ENCODE assay signal across 11 cellular contexts in genomic region chr18:49464718-49465598, GRCh38. TPM values are rescaled to one million over a fixed set of nuclear protein-coding genes. Genes with fewer than 3 reads are reported as not detected.
A peak's percentile ranks its signal among the peaks of the same experiment; 100 is the strongest.
DNase-seq lines count a peak whose midpoint lies in the region; FAIRE-seq and TF ChIP-seq lines count a peak whose summit lies in the region.
"Had no signal": no experiment of that assay in that cellular context is flagged by ENCODE, and none has a peak within 500 bp of the region (broad histone marks: within the 10 kb centered on the region; RNA-seq: fewer than 3 reads in every experiment).

No MANE protein-coding gene starts in this region.

- no peak overlapping the region for H2BK5ac ChIP-seq in H9 (ENCODE audit: insufficient read length, low read length)

- peak overlapping the region; percentile 14 for H2BK120ac ChIP-seq in H9 (ENCODE audit: low read depth, low read length, poor library complexity, severe bottlenecking)

- H3K4me2 ChIP-seq in BLaER1 (no peak overlapping the region), H9 (ENCODE audit: insufficient read depth, insufficient read length, low read length) (peak overlapping the region; percentile 47), OCI-LY1 (ENCODE audit: low read length) (peak overlapping the region; percentile 9; the same call in 1 of the 2 replicates), endothelial cell of umbilical vein (ENCODE audit: insufficient read depth, low read length) (no peak overlapping the region)

- 0 out of 2 replicates have a peak overlapping the region, but pooled peaks have one; percentile 2 for H3K9ac ChIP-seq in BLaER1
- no peak overlapping the region for H3K9ac ChIP-seq in H9 (ENCODE audit: extremely low read depth, insufficient read length, low read length)
- H3K9ac ChIP-seq in OCI-LY1 (ENCODE audit: low read length) = no peak overlapping the region
- H3K9ac ChIP-seq in endothelial cell of umbilical vein (replicated peaks; ENCODE audit: extremely low read depth, insufficient read depth, low read length) = no peak overlapping the region

- no peak overlapping the region for H3K27ac ChIP-seq in BLaER1
- H3K27ac ChIP-seq in H9 (ENCODE audit: insufficient read length, low read depth, low read length) = no peak overlapping the region
- H3K27ac ChIP-seq in OCI-LY1 (ENCODE audit: low read depth, low read length, poor library complexity, severe bottlenecking) = no peak overlapping the region
- no peak overlapping the region for H3K27ac ChIP-seq in endothelial cell of umbilical vein (ENCODE audit: insufficient read depth, low read depth, low read length)
- H3K27ac ChIP-seq in left ventricle myocardium inferior (replicated peaks) = no peak overlapping the region

- no peak overlapping the region for H3K18ac ChIP-seq in H9 (ENCODE audit: insufficient read length, low read depth, low read length)

- no peak overlapping the region for H3K56ac ChIP-seq in H9 (ENCODE audit: insufficient read length, low read depth, low read length)

- no peak overlapping the region for H2AK5ac ChIP-seq in H9 (ENCODE audit: insufficient read length, low read length)

- intact Hi-C loops in endothelial cell of umbilical vein (cut with micrococcal nuclease) (loop anchor here (1.0 to 10.0 kb wide), 2 partner anchors 393 to 920 kb away; no protein-coding TSS in a partner anchor), left ventricle myocardium inferior (cut with micrococcal nuclease) (no loop called here)

- peaks cover 5% of the 10 kb centered on the region for H3K23me2 ChIP-seq in H9 (ENCODE audit: insufficient read length, low read depth, low read length, poor library complexity, severe bottlenecking)

- POLR2A ChIA-PET in endothelial cell of umbilical vein (lab: Charles Lee) = interaction anchor here (1.2 kb wide), 1 partner anchor 22 kb away, joined by 3 read pairs; the partner anchor contains the start of gene C18orf32

- H3K79me2 ChIP-seq in H9 (ENCODE audit: insufficient read depth, low read length) = no peaks in the 10 kb centered on the region
- H3K79me2 ChIP-seq in OCI-LY1 (ENCODE audit: insufficient read depth, low read length) = 0 out of 2 replicates have a peak, but pooled peaks cover 3% of the 10 kb centered on the region
- peaks cover 4% of the 10 kb centered on the region for H3K79me2 ChIP-seq in endothelial cell of umbilical vein (ENCODE audit: control insufficient read depth, insufficient read depth, low read length)

- no peak overlapping the region for H2BK12ac ChIP-seq in H9 (ENCODE audit: insufficient read length, low read depth, low read length)

- BruUV-seq in endothelial cell of umbilical vein (replicated peaks; lab: Mats Ljungman, UMichigan) = no TSS peak

- H3T11ph ChIP-seq in H9 (ENCODE audit: low read length) = no peak overlapping the region

- dilution Hi-C loops in endothelial cell of umbilical vein (cut with MboI; ENCODE audit: extremely low pct_ligation_motif_present, low sequenced_read_pairs) = no loop called here

- peak overlapping the region; percentile 68 to 87 (median 74); a peak in 5 of 7 replicates for H3K27ac Mint-ChIP-seq in H9
- no peak overlapping the region for H3K27ac Mint-ChIP-seq in progenitor cell of endocrine pancreas

- H3K4me1 Mint-ChIP-seq in H9 (peaks cover 22 to 23% of the 10 kb centered on the region in 2 experiments), progenitor cell of endocrine pancreas (ENCODE audit: low read depth) (peaks cover 2% of the 10 kb centered on the region)

- WGBS in H9 (ENCODE audit: extremely low coverage, insufficient read length, low lambda C conversion rate) = no CpG with 5 or more reads among the region's 8 CpGs

- H4K5ac ChIP-seq in H9 (ENCODE audit: insufficient read length, low read depth, low read length) = no peak overlapping the region

- H3K36me3 Mint-ChIP-seq in H9 (ENCODE audit: insufficient read depth in 1 of 3, low read depth in 3 of 3) = peaks cover 0 to 1% (median 0%) of the 10 kb centered on the region in 3 experiments; a peak in 1 of 7 replicates
- H3K36me3 Mint-ChIP-seq in progenitor cell of endocrine pancreas (ENCODE audit: insufficient read depth) = peaks cover 2% of the 10 kb centered on the region

- no peak overlapping the region for H3K4me3 ChIP-seq in BLaER1
- no peak overlapping the region for H3K4me3 ChIP-seq in OCI-LY1 (ENCODE audit: low read depth, low read length, poor library complexity, severe bottlenecking)
- H3K4me3 ChIP-seq in endothelial cell of umbilical vein (replicated peaks in 1 of 3; ENCODE audit: insufficient read depth in 1 of 3, low read depth in 1 of 3, low read length in 3 of 3) = no peak overlapping the region
- H3K4me3 ChIP-seq in left ventricle myocardium inferior = no peak overlapping the region

- peak; percentile 47 for FAIRE-seq in endothelial cell of umbilical vein (lab: Jason Lieb, UNC)

- no peak for TF ChIP-seq POLR2A in endothelial cell of umbilical vein (IDR thresholded peaks at IDR 0.05; ENCODE audit: low read depth, low read length)

- no peak overlapping the region for H3K23ac ChIP-seq in H9 (ENCODE audit: insufficient read length, low read depth, low read length)

- CTCF ChIA-PET in endothelial cell of umbilical vein (lab: Charles Lee) = interaction anchor here (0.6 to 3.8 kb wide), 15 partner anchors 9 to 892 kb away, joined by 3 to 33 read pairs (median 4); partner anchors contain the start of gene C18orf32

- H3K27me3 ChIP-seq in BLaER1 (no peaks in the 10 kb centered on the region), H9 (ENCODE audit: insufficient read depth, low read length) (no peaks in the 10 kb centered on the region), OCI-LY1 (ENCODE audit: insufficient read depth, low read length) (no peaks in the 10 kb centered on the region), endothelial cell of umbilical vein (ENCODE audit: control insufficient read depth in 2 of 2, insufficient read depth in 2 of 2, low read length in 2 of 2) (peaks cover 0 to 1% of the 10 kb centered on the region in 2 experiments), left ventricle myocardium inferior (ENCODE audit: low read depth) (no peaks in the 10 kb centered on the region)

- H3K79me1 ChIP-seq in H9 (ENCODE audit: insufficient read depth, low read depth, low read length, poor library complexity, severe bottlenecking) = no peaks in the 10 kb centered on the region

- no peak overlapping the region for H4K8ac ChIP-seq in H9 (replicated peaks; ENCODE audit: insufficient read length, low read depth, low read length)

- TF ChIP-seq CTCF in H9 (conservative IDR thresholded peaks at IDR 0.05) (no peak), OCI-LY1 (IDR thresholded peaks at IDR 0.05; ENCODE audit: low read length) (peak; percentile 46), endothelial cell of umbilical vein (IDR thresholded peaks at IDR 0.05; ENCODE audit: extremely low read depth in 1 of 2, insufficient read depth in 1 of 2, low read depth in 1 of 2, low read length in 2 of 2) (no peak), progenitor cell of endocrine pancreas (IDR thresholded peaks at IDR 0.05; ENCODE audit: unreplicated experiment) (no peak), left ventricle myocardium inferior (IDR thresholded peaks at IDR 0.05; ENCODE audit: borderline replicate concordance) (no peak)

- H3K9me1 ChIP-seq in endothelial cell of umbilical vein (replicated peaks; ENCODE audit: control insufficient read depth, extremely low read depth, insufficient read depth, low read length) = no peaks in the 10 kb centered on the region

- H2AFZ ChIP-seq in H9 (ENCODE audit: low read length) = no peak overlapping the region
- H2AFZ ChIP-seq in OCI-LY1 (ENCODE audit: low read length) = 0 out of 2 replicates have a peak overlapping the region, but pooled peaks have one; percentile 6
- H2AFZ ChIP-seq in endothelial cell of umbilical vein (ENCODE audit: low read depth, low read length) = no peak overlapping the region

- H3K27me3 Mint-ChIP-seq in H9 (ENCODE audit: low read depth) = peaks cover 14% of the 10 kb centered on the region
- peaks cover 5% of the 10 kb centered on the region for H3K27me3 Mint-ChIP-seq in progenitor cell of endocrine pancreas

- H3K9me3 ChIP-seq in BLaER1 (no peaks in the 10 kb centered on the region), H9 (ENCODE audit: control insufficient read depth, low read depth, low read length) (no peaks in the 10 kb centered on the region), OCI-LY1 (ENCODE audit: low read length) (no peaks in the 10 kb centered on the region), endothelial cell of umbilical vein (replicated peaks; ENCODE audit: control insufficient read depth, insufficient read depth, low read length) (no peaks in the 10 kb centered on the region), left ventricle myocardium inferior (replicated peaks) (no peaks in the 10 kb centered on the region)

- H4K20me1 ChIP-seq in BLaER1 (no peaks in the 10 kb centered on the region), H9 (ENCODE audit: control insufficient read depth, insufficient read depth, insufficient read length) (no peaks in the 10 kb centered on the region), OCI-LY1 (ENCODE audit: insufficient read depth, low read length) (no peaks in the 10 kb centered on the region), endothelial cell of umbilical vein (replicated peaks; ENCODE audit: control insufficient read depth, extremely low read depth, insufficient read depth, low read length) (no peaks in the 10 kb centered on the region)

- H3K4me3 Mint-ChIP-seq in H9 = peak overlapping the region in 1 of 2 experiments; percentile 66; a peak in 4 of 5 replicates
- H3K4me3 Mint-ChIP-seq in progenitor cell of endocrine pancreas (ENCODE audit: low read depth) = no peak overlapping the region

- H4K91ac ChIP-seq in H9 (ENCODE audit: insufficient read length, low read depth, low read length) = no peak overlapping the region

- H3K9me2 ChIP-seq in OCI-LY1 (ENCODE audit: low read depth, low read length) = no peaks in the 10 kb centered on the region

- H3K14ac ChIP-seq in H9 (ENCODE audit: insufficient read depth, low read length) = no peak overlapping the region

- H3K36me3 ChIP-seq in BLaER1 (no peaks in the 10 kb centered on the region), OCI-LY1 (ENCODE audit: insufficient read depth, low read length) (no peaks in the 10 kb centered on the region), endothelial cell of umbilical vein (ENCODE audit: control insufficient read depth in 2 of 2, extremely low read depth in 1 of 2, insufficient read depth in 2 of 2, low read length in 2 of 2) (no peaks in the 10 kb centered on the region), left ventricle myocardium inferior (no peaks in the 10 kb centered on the region)

- H3K4me1 ChIP-seq in BLaER1 (peaks cover 7% of the 10 kb centered on the region), H9 (ENCODE audit: insufficient read depth, low read length) (peaks cover 9% of the 10 kb centered on the region; the same call in 1 of the 2 replicates), OCI-LY1 (ENCODE audit: insufficient read depth, low read length, severe bottlenecking) (peaks cover 14% of the 10 kb centered on the region), endothelial cell of umbilical vein (ENCODE audit: control insufficient read depth, extremely low read depth, insufficient read depth, low read length) (peaks cover 6% of the 10 kb centered on the region), left ventricle myocardium inferior (peaks cover 14% of the 10 kb centered on the region)

- no peak overlapping the region for H3K4ac ChIP-seq in H9 (ENCODE audit: low read depth, low read length)

- H3F3A ChIP-seq in OCI-LY1 (ENCODE audit: insufficient read depth, low read length) = no peaks in the 10 kb centered on the region

- DNase-seq in H9 = peak; percentile 81
- DNase-seq in endothelial cell of umbilical vein (ENCODE audit: low read depth, low spot score) = peak; percentile 29
- DNase-seq in progenitor cell of endocrine pancreas (ENCODE audit: low spot score, unreplicated experiment) = no peak
- DNase-seq in activated CD8-positive, alpha-beta memory T cell treated with anti-CD3 and anti-CD28 coated beads, Interleukin-2, amount 50 U/mL, for 4 hours = no peak
- no peak for DNase-seq in middle frontal gyrus (ENCODE audit: extremely low spot score, low spot score)
- DNase-seq in left ventricle myocardium inferior = no peak
- DNase-seq: C1 segment of cervical spinal cord, midbrain, NCI-H2029 had no signal

- H2BK15ac ChIP-seq in H9 (ENCODE audit: low read depth, low read length) = no peak overlapping the region; the same call in 1 of the 2 replicates

- no peak overlapping the region for H2BK20ac ChIP-seq in H9 (ENCODE audit: low read depth, low read length, poor library complexity, severe bottlenecking)

- H3K9me3 Mint-ChIP-seq in H9 = no peaks in the 10 kb centered on the region
- peaks cover 3% of the 10 kb centered on the region for H3K9me3 Mint-ChIP-seq in progenitor cell of endocrine pancreas (ENCODE audit: low read depth)

RNA-seq across cellular contexts. Expression of gene DYM, which starts 4.5 kb away (rescaled TPM):
- total RNA-seq in H9 (2021) (53.8 and 57.4 TPM in 2 replicates), endothelial cell of umbilical vein (53.2 and 57.4 TPM in 2 replicates), progenitor cell of endocrine pancreas (81.9 and 82.8 TPM in 2 replicates), left ventricle myocardium inferior (41.2 TPM)
- 21.9 and 26.4 TPM in 2 replicates for polyA plus RNA-seq in endothelial cell of umbilical vein
- polyA plus RNA-seq in endothelial cell of umbilical vein (2011; cell fraction: cytosol; rRNA removed) = 20.6 and 27.6 TPM in 2 replicates
- polyA plus RNA-seq in endothelial cell of umbilical vein (2011; cell fraction: nucleus; rRNA removed) = 20.8 and 22.8 TPM in 2 replicates
- 29.9 and 40.9 TPM in 2 replicates for polyA plus RNA-seq in endothelial cell of umbilical vein (2012)
- polyA minus RNA-seq in endothelial cell of umbilical vein = 124 TPM in 2 replicates
- 56.4 TPM for polyA minus RNA-seq in endothelial cell of umbilical vein (2011; cell fraction: cytosol; rRNA and poly(A)+ RNA removed)
- 211 and 218 TPM in 2 replicates for polyA minus RNA-seq in endothelial cell of umbilical vein (2011; cell fraction: nucleus; rRNA and poly(A)+ RNA removed)

RNA-seq across cellular contexts. Expression of gene C18orf32, which starts 22.1 kb away (rescaled TPM):
- total RNA-seq in H9 (2021) (24.4 and 26.7 TPM in 2 replicates), endothelial cell of umbilical vein (27.4 and 28.4 TPM in 2 replicates), progenitor cell of endocrine pancreas (55.6 and 58.1 TPM in 2 replicates), left ventricle myocardium inferior (57.4 TPM)
- polyA plus RNA-seq in endothelial cell of umbilical vein = 18.7 and 20.4 TPM in 2 replicates
- polyA plus RNA-seq in endothelial cell of umbilical vein (2011; cell fraction: cytosol; rRNA removed) = 20.2 and 27.0 TPM in 2 replicates
- 10.1 and 11.5 TPM in 2 replicates for polyA plus RNA-seq in endothelial cell of umbilical vein (2011; cell fraction: nucleus; rRNA removed)
- polyA plus RNA-seq in endothelial cell of umbilical vein (2012) = 17.8 and 20.8 TPM in 2 replicates
- 3.4 and 4.1 TPM in 2 replicates for polyA minus RNA-seq in endothelial cell of umbilical vein
- polyA minus RNA-seq in endothelial cell of umbilical vein (2011; cell fraction: cytosol; rRNA and poly(A)+ RNA removed) = 5.7 TPM
- 2.9 and 4.8 TPM in 2 replicates for polyA minus RNA-seq in endothelial cell of umbilical vein (2011; cell fraction: nucleus; rRNA and poly(A)+ RNA removed)

RNA-seq across cellular contexts. Expression of gene RPL17, which starts 27.3 kb away (rescaled TPM):
- total RNA-seq in H9 (2021) (2,741 and 2,816 TPM in 2 replicates), endothelial cell of umbilical vein (1,808 and 1,822 TPM in 2 replicates), progenitor cell of endocrine pancreas (1,835 and 1,920 TPM in 2 replicates), left ventricle myocardium inferior (738 TPM)
- polyA plus RNA-seq in endothelial cell of umbilical vein = 2,510 and 3,284 TPM in 2 replicates
- 4,832 and 5,046 TPM in 2 replicates for polyA plus RNA-seq in endothelial cell of umbilical vein (2011; cell fraction: cytosol; rRNA removed)
- 1,295 and 1,487 TPM in 2 replicates for polyA plus RNA-seq in endothelial cell of umbilical vein (2011; cell fraction: nucleus; rRNA removed)
- polyA plus RNA-seq in endothelial cell of umbilical vein (2012) = 3,722 and 3,858 TPM in 2 replicates
- 915 and 991 TPM in 2 replicates for polyA minus RNA-seq in endothelial cell of umbilical vein
- 476 TPM for polyA minus RNA-seq in endothelial cell of umbilical vein (2011; cell fraction: cytosol; rRNA and poly(A)+ RNA removed)
- polyA minus RNA-seq in endothelial cell of umbilical vein (2011; cell fraction: nucleus; rRNA and poly(A)+ RNA removed) = 210 and 272 TPM in 2 replicates

Comparison
In these comparisons a context has a peak if more than half of its experiments do, and no peak if none do; other contexts are left out.
1. H3K4me2 ChIP-seq: peak in H9 (single experiment) and OCI-LY1 (single experiment); none in BLaER1 (single experiment) and endothelial cell of umbilical vein (single experiment).
2. DNase-seq: peak in H9 (single experiment) and endothelial cell of umbilical vein (single experiment); none in progenitor cell of endocrine pancreas (single experiment), activated CD8-positive, alpha-beta memory T cell treated with anti-CD3 and anti-CD28 coated beads, Interleukin-2, amount 50 U/mL, for 4 hours (single experiment), middle frontal gyrus (single experiment) and left ventricle myocardium inferior (single experiment).